8 cellular contexts compared by ENCODE assay signal in the genomic region with DNA sequence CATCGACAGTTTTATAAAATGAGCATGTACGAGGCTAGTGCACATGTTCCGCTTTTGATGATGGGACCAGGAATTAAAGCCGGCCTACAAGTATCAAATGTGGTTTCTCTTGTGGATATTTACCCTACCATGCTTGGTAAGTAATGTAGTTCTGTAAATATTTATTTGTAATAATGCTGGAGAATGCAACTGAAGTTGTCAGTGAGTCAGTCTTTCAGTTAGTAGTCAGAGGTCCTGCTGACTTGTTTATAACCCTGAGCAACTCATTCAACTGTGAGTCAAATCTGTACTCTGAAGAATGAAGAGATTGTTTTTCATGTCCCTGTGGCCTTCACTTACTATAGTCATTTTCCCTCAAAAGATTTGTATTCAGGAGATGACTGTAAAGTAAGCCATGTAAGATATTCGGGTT. TPM values are rescaled to one million over a fixed set of nuclear protein-coding genes. Genes with fewer than 3 reads are reported as not detected.
DNase-seq lines count a peak whose midpoint lies in the region; ATAC-seq, FAIRE-seq and TF ChIP-seq lines count a peak whose summit lies in the region.

No MANE protein-coding gene starts in this region.

- H2BK120ac ChIP-seq in IMR-90 (ENCODE audit: low read depth, low read length), result peak overlapping the region; percentile 61; the same call in 1 of the 2 replicates

- H3K4me3 ChIP-seq in IMR-90 (ENCODE audit: insufficient read depth, low read depth, low read length) (no peak overlapping the region), A673 (ENCODE audit: low read depth, low read length, poor library complexity, severe bottlenecking) (no peak overlapping the region)

- CTCF ChIA-PET in IMR-90 (lab: Yijun Ruan, JAX) (no interaction called here), A673 (lab: Charles Lee) (no interaction called here)

- TF ChIP-seq RAD21 in IMR-90 (IDR thresholded peaks at IDR 0.05; ENCODE audit: low read length), result no peak

- peaks cover 6% of the 10 kb centered on the region; the same call in 1 of the 2 replicates for H3K4me1 ChIP-seq in IMR-90 (ENCODE audit: control insufficient read depth, insufficient read depth, low read length)
- peaks cover 20% of the 10 kb centered on the region for H3K4me1 ChIP-seq in foreskin keratinocyte
- H3K4me1 ChIP-seq in A673 (ENCODE audit: insufficient read depth, low read length, poor library complexity, severe bottlenecking), result no peaks in the 10 kb centered on the region

- ATAC-seq in GM21737 (IDR thresholded peaks at IDR 0.05; ENCODE audit: unreplicated experiment), result peak; percentile 51
- peak; percentile 98 for ATAC-seq in IMR-90 (ENCODE audit: low read depth)
- peak; percentile 100 for ATAC-seq in foreskin keratinocyte
- ATAC-seq in HG02970 (IDR thresholded peaks at IDR 0.05; ENCODE audit: low FRiP score, unreplicated experiment), result no peak

- in situ Hi-C loops in IMR-90 (cut with MboI; ENCODE audit: low sequenced_read_pairs), result no loop called here

- dilution Hi-C loops in IMR-90 (cut with HindIII; ENCODE audit: low sequenced_read_pairs, unreplicated experiment), result no loop called here

- H3K9ac ChIP-seq in IMR-90 (ENCODE audit: low read depth, low read length), result no peak overlapping the region

- H3K27me3 ChIP-seq in IMR-90 (ENCODE audit: control insufficient read depth, insufficient read depth, low read length), result no peaks in the 10 kb centered on the region
- no peaks in the 10 kb centered on the region for H3K27me3 ChIP-seq in foreskin keratinocyte
- H3K27me3 ChIP-seq in A673 (replicated peaks; ENCODE audit: insufficient read depth, low read depth, low read length, poor library complexity), result no peaks in the 10 kb centered on the region

- no peak overlapping the region for H3K18ac ChIP-seq in IMR-90 (ENCODE audit: low read depth, low read length)

- H2AFZ ChIP-seq in IMR-90 (replicated peaks; ENCODE audit: low read length, poor library complexity), result no peak overlapping the region

- H4K5ac ChIP-seq in IMR-90 (ENCODE audit: low read depth, low read length), result no peak overlapping the region

- intact Hi-C loops in IMR-90 (cut with micrococcal nuclease) (no loop called here), A673 (cut with micrococcal nuclease; ENCODE audit: unreplicated experiment) (no loop called here)

- peak overlapping the region; percentile 19 to 55; a peak in 2 of 4 replicates for H4K8ac ChIP-seq in IMR-90 (ENCODE audit: low read depth in 2 of 2, low read length in 2 of 2)

- H3K79me1 ChIP-seq in IMR-90 (ENCODE audit: low read depth in 1 of 2, low read length in 2 of 2), result peaks cover 2 to 15% of the 10 kb centered on the region in 2 experiments; a peak in 2 of 4 replicates

- H2BK20ac ChIP-seq in IMR-90 (ENCODE audit: low read depth, low read length), result peak overlapping the region; percentile 77

- peak overlapping the region; percentile 55 for H3K4ac ChIP-seq in IMR-90 (ENCODE audit: low read depth, low read length)

- peak; percentile 87 for FAIRE-seq in GM12892 (lab: Jason Lieb, UNC)

- no TSS peak for BruUV-seq in IMR-90 (replicated peaks; lab: Mats Ljungman, UMichigan)
- no TSS peak for BruUV-seq in A673 (replicated peaks; lab: Mats Ljungman, UMichigan)

- H3K56ac ChIP-seq in IMR-90 (ENCODE audit: extremely low read depth, insufficient read depth, low read length), result no peak overlapping the region

- H4K20me1 ChIP-seq in IMR-90 (ENCODE audit: insufficient read depth, low read length), result no peaks in the 10 kb centered on the region

- H3K27ac ChIP-seq in IMR-90 (ENCODE audit: insufficient read depth, low read length) (no peak overlapping the region), foreskin keratinocyte (peak overlapping the region; percentile 52), A673 (ENCODE audit: low read depth, low read length, poor library complexity, severe bottlenecking) (no peak overlapping the region)

- no peaks in the 10 kb centered on the region for H3K36me3 ChIP-seq in IMR-90 (ENCODE audit: control insufficient read depth, insufficient read depth, low read length)
- no peaks in the 10 kb centered on the region for H3K36me3 ChIP-seq in A673 (ENCODE audit: insufficient read depth, low read length, poor library complexity, severe bottlenecking)

- no peak overlapping the region for H4K91ac ChIP-seq in IMR-90 (ENCODE audit: insufficient read depth, low read depth, low read length)

- H2AK5ac ChIP-seq in IMR-90 (ENCODE audit: low read depth, low read length), result peak overlapping the region; percentile 41; the same call in 1 of the 2 replicates

- H2BK15ac ChIP-seq in IMR-90 (ENCODE audit: low read depth, low read length), result peak overlapping the region; percentile 38; the same call in 2 of the 3 replicates

- peaks cover 3% of the 10 kb centered on the region; the same call in 1 of the 2 replicates for H3K9me1 ChIP-seq in IMR-90 (ENCODE audit: insufficient read depth, low read length)

- peak overlapping the region; percentile 98 for H2BK5ac ChIP-seq in IMR-90 (ENCODE audit: low read depth, low read length, poor library complexity, severe bottlenecking)

- TF ChIP-seq POLR2A in GM12892 (IDR thresholded peaks at IDR 0.05; ENCODE audit: low read depth, low read length) (no peak), IMR-90 (IDR thresholded peaks at IDR 0.05; ENCODE audit: low read depth, low read length) (no peak)

- DNase-seq in GM12892 (ENCODE audit: insufficient read length) (no peak), IMR-90 (peak; percentile 91), foreskin keratinocyte (peak; percentile 71 to 91), occipital lobe (lab: John Stamatoyannopoulos, UW) (no peak), A673 (ENCODE audit: low spot score) (no peak)
- no peak for DNase-seq in activated naive CD4-positive, alpha-beta T cell (lab: John Stamatoyannopoulos, UW)

- POLR2A ChIA-PET in IMR-90 (lab: Charles Lee; ENCODE audit: unreplicated experiment), result no interaction called here
- POLR2A ChIA-PET in A673 (lab: Charles Lee; ENCODE audit: low non-redundant PET), result no interaction called here

- WGBS in IMR-90 (ENCODE audit: extremely low coverage in 2 of 2, insufficient read length in 1 of 2), 2 experiments, result no CpG with 5 or more reads among the region's 5 CpGs

- H2AK9ac ChIP-seq in IMR-90 (replicated peaks; ENCODE audit: low read depth, low read length, poor library complexity), result no peak overlapping the region

- H3K14ac ChIP-seq in IMR-90 (replicated peaks; ENCODE audit: low read depth, low read length), result peak overlapping the region; percentile 34; the same call in 1 of the 2 replicates

- no peaks in the 10 kb centered on the region for H3K9me3 ChIP-seq in IMR-90 (ENCODE audit: control insufficient read depth, insufficient read depth, low read length)
- no peaks in the 10 kb centered on the region for H3K9me3 ChIP-seq in A673 (ENCODE audit: low read depth, low read length, poor library complexity, severe bottlenecking)

- peak overlapping the region; percentile 52; the same call in 1 of the 2 replicates for H3K4me2 ChIP-seq in IMR-90 (ENCODE audit: low read depth, low read length)

- H3K23ac ChIP-seq in IMR-90 (ENCODE audit: low read depth, low read length), result no peak overlapping the region

- TF ChIP-seq CTCF in IMR-90 (conservative IDR thresholded peaks at IDR 0.05; ENCODE audit: low read depth, low read length), result no peak
- TF ChIP-seq CTCF in foreskin keratinocyte (conservative IDR thresholded peaks at IDR 0.05), result no peak
- TF ChIP-seq CTCF in A673 (conservative IDR thresholded peaks at IDR 0.05; ENCODE audit: low read depth, low read length), result no peak

TF ChIP-seq in IMR-90, 13 proteins besides CTCF, POLR2A, EP300 and RAD21:
- no peak for TF ChIP-seq MAZ (IDR thresholded peaks at IDR 0.05; ENCODE audit: borderline replicate concordance, low read depth, low read length)
- peak; percentile 75 for TF ChIP-seq FOS (IDR thresholded peaks at IDR 0.05; ENCODE audit: low read depth, low read length)

RNA-seq across cellular contexts. Expression of a gene that starts 28.4 kb away (rescaled TPM):
- 0.32 TPM for polyA plus RNA-seq in GM12892 (2012; ENCODE audit: missing spikeins)
- under 0.01 TPM in 2 replicates for total RNA-seq in IMR-90 (2012; rRNA removed)
- polyA plus RNA-seq in IMR-90 (2012; rRNA removed), result 0.10 and 0.11 TPM in 2 replicates
- polyA plus RNA-seq in IMR-90 (2012; cell fraction: cytosol; rRNA removed), result 0.17 and 0.22 TPM in 2 replicates
- polyA plus RNA-seq in IMR-90 (2012; cell fraction: nucleus; rRNA removed; ENCODE audit: low replicate concordance), result 0.16 and 0.32 TPM in 2 replicates
- total RNA-seq in foreskin keratinocyte, result 0.07 TPM in 1 of 2 replicates, not detected in the other
- 0.14 and 0.17 TPM in 2 replicates for polyA plus RNA-seq in foreskin keratinocyte
- total RNA-seq in occipital lobe, result not detected
- total RNA-seq in A673 (2021), result 0.13 and 0.15 TPM in 2 replicates

RNA-seq across cellular contexts. Expression of a gene that starts 36.6 kb away (rescaled TPM):
- polyA plus RNA-seq in GM12892 (2012; ENCODE audit: missing spikeins), result 4.5 TPM
- total RNA-seq in IMR-90 (2012; rRNA removed) (22.0 and 25.0 TPM in 2 replicates), foreskin keratinocyte (6.9 and 8.8 TPM in 2 replicates), occipital lobe (10.8 TPM), A673 (2021) (5.6 and 6.0 TPM in 2 replicates)
- polyA plus RNA-seq in IMR-90 (2012; rRNA removed) (13.8 and 15.1 TPM in 2 replicates), foreskin keratinocyte (3.9 TPM in 2 replicates)
- polyA plus RNA-seq in IMR-90 (2012; cell fraction: cytosol; rRNA removed), result 4.4 and 6.5 TPM in 2 replicates
- polyA plus RNA-seq in IMR-90 (2012; cell fraction: nucleus; rRNA removed; ENCODE audit: low replicate concordance), result 1.7 and 7.5 TPM in 2 replicates

RNA-seq across cellular contexts. Expression of a gene that starts 36.7 kb away (rescaled TPM):
- polyA plus RNA-seq in GM12892 (2012; ENCODE audit: missing spikeins), result 47.5 TPM
- total RNA-seq in IMR-90 (2012; rRNA removed), result 145 and 184 TPM in 2 replicates
- 32.8 and 47.1 TPM in 2 replicates for polyA plus RNA-seq in IMR-90 (2012; rRNA removed)
- polyA plus RNA-seq in IMR-90 (2012; cell fraction: cytosol; rRNA removed), result 4.3 and 4.9 TPM in 2 replicates
- 9.8 and 122 TPM in 2 replicates for polyA plus RNA-seq in IMR-90 (2012; cell fraction: nucleus; rRNA removed; ENCODE audit: low replicate concordance)
- total RNA-seq in foreskin keratinocyte, result 63.5 and 66.3 TPM in 2 replicates
- polyA plus RNA-seq in foreskin keratinocyte, result 10.0 and 12.5 TPM in 2 replicates
- total RNA-seq in occipital lobe, result 216 TPM
- total RNA-seq in A673 (2021), result 91.0 and 92.1 TPM in 2 replicates

RNA-seq across cellular contexts. Expression of a gene that starts 55.1 kb away (rescaled TPM):
- 6.6 TPM for polyA plus RNA-seq in GM12892 (2012; ENCODE audit: missing spikeins)
- total RNA-seq in IMR-90 (2012; rRNA removed), result 2.7 and 3.6 TPM in 2 replicates
- 1.0 and 1.5 TPM in 2 replicates for polyA plus RNA-seq in IMR-90 (2012; rRNA removed)
- polyA plus RNA-seq in IMR-90 (2012; cell fraction: cytosol; rRNA removed), result 0.12 and 0.47 TPM in 2 replicates
- polyA plus RNA-seq in IMR-90 (2012; cell fraction: nucleus; rRNA removed; ENCODE audit: low replicate concordance), result 0.11 and 0.84 TPM in 2 replicates
- 2.4 and 2.6 TPM in 2 replicates for total RNA-seq in foreskin keratinocyte
- polyA plus RNA-seq in foreskin keratinocyte, result 3.1 TPM in 2 replicates
- total RNA-seq in occipital lobe, result 1.4 TPM
- total RNA-seq in A673 (2021), result 2.4 and 3.5 TPM in 2 replicates

Comparison
In these comparisons a context has a peak if more than half of its experiments do, and no peak if none do; other contexts are left out.
1. DNase-seq: peak in IMR-90 (single experiment) and foreskin keratinocyte (2 of 2); none in GM12892 (single experiment), occipital lobe (single experiment), A673 (single experiment) and activated naive CD4-positive, alpha-beta T cell (0 of 4).